8 cellular contexts compared by ENCODE assay signal in the genomic region with DNA sequence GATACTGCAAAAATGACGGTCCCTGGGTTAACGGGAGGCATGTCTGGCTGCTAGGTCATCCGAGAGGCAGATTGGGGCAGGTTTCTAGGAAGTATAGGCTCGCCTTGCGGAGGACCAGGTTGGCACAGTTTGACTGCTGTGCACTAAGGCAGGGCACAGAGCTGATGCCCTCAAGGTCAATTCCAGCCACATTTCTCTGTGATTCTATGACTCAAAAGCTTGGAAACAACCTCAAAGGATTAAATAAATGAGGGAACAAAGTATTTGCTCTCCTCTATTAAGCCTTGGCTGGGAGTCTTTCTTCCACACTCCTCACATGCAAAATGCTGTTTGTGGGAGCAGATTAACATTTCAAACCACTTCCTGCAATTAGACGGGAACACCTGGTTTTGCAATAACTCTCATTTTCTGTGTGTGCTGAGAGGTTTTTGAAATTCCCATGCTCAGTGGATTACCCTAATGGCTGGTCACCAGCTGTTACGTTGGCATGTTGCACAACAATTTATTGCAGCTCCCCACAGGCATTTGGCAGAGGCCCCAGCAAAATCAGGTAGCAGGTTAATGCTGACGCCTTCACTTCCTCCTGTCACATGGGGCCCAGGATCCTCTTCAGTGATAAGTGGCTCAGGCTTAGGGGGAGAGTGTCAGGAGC.
DNase-seq lines count a peak whose midpoint lies in the region; ATAC-seq and TF ChIP-seq lines count a peak whose summit lies in the region.

No MANE protein-coding gene starts in this region.

- no peak for ATAC-seq in HG03045 (IDR thresholded peaks at IDR 0.05; ENCODE audit: unreplicated experiment)

- CTCF ChIA-PET in GM10248 (lab: Yijun Ruan, JAX), result no interaction called here

- DNase-seq in DMS53 (lab: John Stamatoyannopoulos, UW) (peak; percentile 72), MV-4-11 (lab: John Stamatoyannopoulos, UW) (peak; percentile 72), SW480 (ENCODE audit: low spot score) (peak; percentile 97), iPS DF 19.7 (ENCODE audit: low read depth, low spot score) (peak; percentile 33), GM10248 (ENCODE audit: extremely low spot score) (no peak), GDM1 (lab: John Stamatoyannopoulos, UW) (no peak)
- no peak for DNase-seq in effector CD4-positive, alpha-beta T cell

- POLR2A ChIA-PET in GM10248 (lab: Yijun Ruan, JAX), result no interaction called here

- no peak for TF ChIP-seq CTCF in GM10248 (IDR thresholded peaks at IDR 0.05; ENCODE audit: control extremely low read depth, extremely low read depth, low read depth, missing control alignments)

Comparison
In these comparisons a context has a peak if more than half of its experiments do, and no peak if none do; other contexts are left out.
1. DNase-seq: peak in DMS53 (single experiment), MV-4-11 (single experiment), SW480 (single experiment) and iPS DF 19.7 (single experiment); none in GM10248 (single experiment), GDM1 (single experiment) and effector CD4-positive, alpha-beta T cell (single experiment).